8 cellular contexts compared by ENCODE assay signal in the genomic region with DNA sequence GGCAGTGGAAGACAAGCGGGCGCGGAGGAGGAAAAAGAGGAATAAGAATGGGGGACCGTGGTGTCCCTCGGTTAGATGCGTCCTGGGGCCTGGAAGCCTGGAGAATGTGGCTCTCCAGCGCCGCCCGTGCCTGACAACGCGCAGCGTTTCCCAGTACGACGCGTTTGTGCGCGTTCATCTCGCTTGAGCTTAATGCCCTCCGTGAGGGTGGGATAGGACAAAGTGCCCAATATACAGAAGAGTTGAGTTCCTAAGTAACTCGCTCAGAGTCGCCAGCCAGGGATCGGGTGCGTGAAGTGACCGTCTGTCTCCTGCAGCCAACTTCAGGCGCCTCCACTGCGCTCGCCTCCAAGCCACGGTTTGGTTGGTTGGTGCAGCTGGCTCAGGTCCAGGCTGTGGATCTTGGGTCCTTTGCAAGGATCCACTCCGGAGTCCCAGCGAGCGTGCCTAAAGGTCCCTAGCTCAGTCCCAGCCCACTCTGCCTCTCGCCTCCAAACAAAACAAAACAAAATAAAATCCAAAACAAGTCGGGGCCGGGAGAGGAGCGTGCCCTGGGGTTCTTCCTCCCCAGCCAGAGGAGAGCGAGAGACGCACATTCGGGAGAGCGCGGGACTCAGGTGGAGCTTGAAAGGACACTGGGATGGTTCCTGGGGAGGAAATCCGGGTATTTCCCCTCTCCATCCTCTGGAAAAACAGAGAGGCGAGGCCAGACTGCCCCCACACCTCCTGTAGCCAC. TPM values are rescaled to one million over a fixed set of nuclear protein-coding genes. Genes with fewer than 3 reads are reported as not detected.
A peak's percentile ranks its signal among the peaks of the same experiment; 100 is the strongest.
DNase-seq lines count a peak whose midpoint lies in the region; ATAC-seq, FAIRE-seq and TF ChIP-seq lines count a peak whose summit lies in the region.

No MANE protein-coding gene starts in this region.

- in situ Hi-C loops in HepG2 (cut with HindIII; ENCODE audit: extremely low pct_ligation_motif_present, low pct_unique_long_range_greater_than_20kb): no loop called here

- peak; percentile 15; the same call in 1 of the 2 replicates for TF ChIP-seq RAD21 in HepG2 (CRISPR knock-in tag; IDR thresholded peaks at IDR 0.05)

- H3K4me3 ChIP-seq in HepG2 (replicated peaks in 1 of 3; ENCODE audit: insufficient read depth in 1 of 3, low read depth in 2 of 3, low read length in 3 of 3): peak overlapping the region; percentile 53 to 71 (median 55); a peak in 4 of 6 replicates
- no peak overlapping the region for H3K4me3 ChIP-seq in right lobe of liver
- H3K4me3 ChIP-seq in WERI-Rb-1 (ENCODE audit: low read depth, low read length): peak overlapping the region; percentile 21
- H3K4me3 ChIP-seq in iPS-18c (ENCODE audit: insufficient read depth, low read depth, low read length): peak overlapping the region; percentile 42

- peak; percentile 23 for ATAC-seq in HepG2
- ATAC-seq in right lobe of liver: no peak
- ATAC-seq in HG02970 (IDR thresholded peaks at IDR 0.05; ENCODE audit: low FRiP score, unreplicated experiment): no peak
- ATAC-seq in GM21717 (IDR thresholded peaks at IDR 0.05; ENCODE audit: unreplicated experiment): no peak

- H3K9me3 ChIP-seq in HepG2 (ENCODE audit: low read length) (no peaks in the 10 kb centered on the region), right lobe of liver (no peaks in the 10 kb centered on the region), WERI-Rb-1 (ENCODE audit: severe bottlenecking) (peaks cover 3% of the 10 kb centered on the region), iPS-18c (ENCODE audit: control insufficient read depth, insufficient read depth, low read length) (no peaks in the 10 kb centered on the region)

- H3K36me3 ChIP-seq in HepG2 (replicated peaks in 1 of 2; ENCODE audit: control insufficient read depth in 1 of 2, insufficient read depth in 2 of 2, low read length in 2 of 2) (no peaks in the 10 kb centered on the region), right lobe of liver (no peaks in the 10 kb centered on the region), WERI-Rb-1 (peaks cover 3% of the 10 kb centered on the region)

- CTCF ChIA-PET in HepG2 (lab: Yijun Ruan, JAX; ENCODE audit: low intra/inter-chr PET ratio, low total read pairs): no interaction called here

- 43% methylated on average over 42 of the region's 42 CpGs for WGBS in HepG2 (ENCODE audit: low lambda C conversion rate)
- WGBS in right lobe of liver (ENCODE audit: insufficient coverage, low coverage, low lambda C conversion rate, missing lambda C conversion rate): 4% methylated on average over 22 of the region's 42 CpGs

- H3K27me3 ChIP-seq in HepG2 (ENCODE audit: control insufficient read depth in 1 of 2, insufficient read depth in 2 of 2, low read length in 2 of 2): peaks cover 24 to 57% of the 10 kb centered on the region in 2 experiments; a peak in 4 of 5 replicates
- peaks cover 20 to 25% of the 10 kb centered on the region in 2 donors for H3K27me3 ChIP-seq in right lobe of liver
- H3K27me3 ChIP-seq in WERI-Rb-1 (ENCODE audit: insufficient read depth, low read depth, severe bottlenecking): peaks cover 25% of the 10 kb centered on the region

- no peak for TF ChIP-seq POLR2A in HepG2 (IDR thresholded peaks at IDR 0.05; ENCODE audit: insufficient read depth in 1 of 2, low read depth in 2 of 2, low read length in 2 of 2)
- no peak for TF ChIP-seq POLR2A in right lobe of liver (IDR thresholded peaks at IDR 0.05)

- intact Hi-C loops in HepG2 (cut with micrococcal nuclease; ENCODE audit: unreplicated experiment) (no loop called here), right lobe of liver (cut with DNase I) (no loop called here)

- no TSS peak for BruUV-seq in HepG2 (replicated peaks; lab: Mats Ljungman, UMichigan)

- H3K27ac ChIP-seq in HepG2 (ENCODE audit: extremely low read length, insufficient read depth, low read length): no peak overlapping the region
- H3K27ac ChIP-seq in right lobe of liver: no peak overlapping the region
- H3K27ac ChIP-seq in WERI-Rb-1: no peak overlapping the region

- no peak overlapping the region for H3K9ac ChIP-seq in HepG2 (ENCODE audit: insufficient read depth, low read depth, low read length)

- H2AFZ ChIP-seq in HepG2 (ENCODE audit: low read length): no peak overlapping the region

- H3K79me2 ChIP-seq in HepG2 (ENCODE audit: insufficient read depth, low read length): peaks cover 16% of the 10 kb centered on the region

- DNase-seq in HepG2 (ENCODE audit: low spot score) (no peak), right lobe of liver (no peak), WERI-Rb-1 (no peak), urothelium cell line (ENCODE audit: low spot score) (peak; percentile 51), NCI-H2171 treated with DMSO at 0.1 percent for 48 hours (lab: John Stamatoyannopoulos, UW) (no peak)

- peaks cover 51% of the 10 kb centered on the region for H3K4me1 ChIP-seq in HepG2 (ENCODE audit: insufficient read depth, low read length)
- peaks cover 0 to 8% (median 0%) of the 10 kb centered on the region in 4 donors for H3K4me1 ChIP-seq in right lobe of liver

- POLR2A ChIA-PET in HepG2 (lab: Yijun Ruan, JAX): interaction anchor here (1.5 kb wide), 1 partner anchor 28 kb away, joined by 5 read pairs; a partner anchor contains a TSS

- TF ChIP-seq EP300 in HepG2 (IDR thresholded peaks at IDR 0.05; ENCODE audit: low read depth in 2 of 2, low read length in 2 of 2) (no peak), HepG2 (CRISPR knock-in tag; IDR thresholded peaks at IDR 0.05; ENCODE audit: borderline replicate concordance) (no peak)

- FAIRE-seq in HepG2 (lab: Jason Lieb, UNC): no peak
- FAIRE-seq in urothelium cell line (lab: Jason Lieb, UNC): no peak

- peaks cover 10% of the 10 kb centered on the region; the same call in 1 of the 2 replicates for H4K20me1 ChIP-seq in HepG2 (ENCODE audit: insufficient read depth, low read length)

- peak; percentile 66 for TF ChIP-seq CTCF in HepG2 (CRISPR knock-in tag; IDR thresholded peaks at IDR 0.05)
- TF ChIP-seq CTCF in right lobe of liver (IDR thresholded peaks at IDR 0.05): no peak
- TF ChIP-seq CTCF in WERI-Rb-1 (IDR thresholded peaks at IDR 0.05; ENCODE audit: low read depth, low read length): peak; percentile 56; the same call in 1 of the 2 replicates

- peak overlapping the region; percentile 75 for H3K4me2 ChIP-seq in HepG2 (ENCODE audit: low read depth, low read length)

RNA-seq across cellular contexts. Expression of a gene that starts 1.0 kb away (rescaled TPM):
- 0.20 and 0.58 TPM in 2 replicates for total RNA-seq in HepG2 (2016; rRNA removed; fragmentation: Illumina TruSeq; extraction: Trizol)
- 0.30 and 0.35 TPM in 2 replicates for total RNA-seq in HepG2 (2016; cell fraction: cytosol; rRNA removed; fragmentation: Illumina TruSeq; extraction: Trizol; ENCODE audit: low read depth)
- total RNA-seq in HepG2 (2016; cell fraction: insoluble cytoplasmic fraction; rRNA removed; fragmentation: Illumina TruSeq; extraction: Trizol): 0.22 and 0.58 TPM in 2 replicates
- total RNA-seq in HepG2 (2016; cell fraction: membrane; rRNA removed; fragmentation: Illumina TruSeq; extraction: Trizol): 0.46 and 0.65 TPM in 2 replicates
- 0.28 and 0.34 TPM in 2 replicates for total RNA-seq in HepG2 (2016; cell fraction: nucleus; rRNA removed; fragmentation: Illumina TruSeq; extraction: Trizol)
- polyA plus RNA-seq in HepG2 (2011; rRNA removed): 0.48 and 0.84 TPM in 2 replicates
- 0.56 and 0.97 TPM in 2 replicates for polyA plus RNA-seq in HepG2 (2011; cell fraction: cytosol; rRNA removed)
- polyA plus RNA-seq in HepG2 (2011; cell fraction: nucleus; rRNA removed): 0.35 and 0.62 TPM in 2 replicates
- polyA plus RNA-seq in HepG2 (2012): 0.33 TPM in 1 of 2 replicates, not detected in the other
- 0.50 and 0.53 TPM in 2 replicates for polyA plus RNA-seq in HepG2 (2016; cell fraction: cytosol; fragmentation: Illumina TruSeq; extraction: Trizol; ENCODE audit: low read depth)
- polyA plus RNA-seq in HepG2 (2016; cell fraction: insoluble cytoplasmic fraction; fragmentation: Illumina TruSeq; extraction: Trizol; ENCODE audit: low read depth): 0.17 and 0.28 TPM in 2 replicates
- polyA plus RNA-seq in HepG2 (2016; cell fraction: membrane; fragmentation: Illumina TruSeq; extraction: Trizol; ENCODE audit: low read depth): 0.20 and 0.35 TPM in 2 replicates
- 0.46 and 0.81 TPM in 2 replicates for polyA plus RNA-seq in HepG2 (2016; cell fraction: nucleus; fragmentation: Illumina TruSeq; extraction: Trizol; ENCODE audit: insufficient read depth, low read depth)
- 0.54 and 2.1 TPM in 2 replicates for polyA minus RNA-seq in HepG2 (2011; rRNA and poly(A)+ RNA removed; ENCODE audit: low replicate concordance)
- 0.49 TPM in 1 of 2 replicates, not detected in the other for polyA minus RNA-seq in HepG2 (2011; cell fraction: cytosol; rRNA and poly(A)+ RNA removed)
- polyA minus RNA-seq in HepG2 (2011; cell fraction: nucleus; rRNA and poly(A)+ RNA removed): not detected in 2 replicates
- total RNA-seq in right lobe of liver: under 1 TPM in 1 of 6 experiments, not detected in 5; 0.18 TPM

RNA-seq across cellular contexts. Expression of a gene that starts 3.2 kb away (rescaled TPM):
- total RNA-seq in HepG2 (2016; rRNA removed; fragmentation: Illumina TruSeq; extraction: Trizol) (39.8 and 89.7 TPM in 2 replicates), right lobe of liver (10 to 100 TPM; 31.0 to 37.0 (median 35.1) TPM)
- total RNA-seq in HepG2 (2016; cell fraction: cytosol; rRNA removed; fragmentation: Illumina TruSeq; extraction: Trizol; ENCODE audit: low read depth): 19.0 and 21.2 TPM in 2 replicates
- 34.8 and 87.8 TPM in 2 replicates for total RNA-seq in HepG2 (2016; cell fraction: insoluble cytoplasmic fraction; rRNA removed; fragmentation: Illumina TruSeq; extraction: Trizol)
- total RNA-seq in HepG2 (2016; cell fraction: membrane; rRNA removed; fragmentation: Illumina TruSeq; extraction: Trizol): 36.4 and 39.1 TPM in 2 replicates
- 55.4 and 62.2 TPM in 2 replicates for total RNA-seq in HepG2 (2016; cell fraction: nucleus; rRNA removed; fragmentation: Illumina TruSeq; extraction: Trizol)
- polyA plus RNA-seq in HepG2 (2011; rRNA removed): 74.3 and 79.0 TPM in 2 replicates
- 56.3 and 67.1 TPM in 2 replicates for polyA plus RNA-seq in HepG2 (2011; cell fraction: cytosol; rRNA removed)
- 42.7 and 43.4 TPM in 2 replicates for polyA plus RNA-seq in HepG2 (2011; cell fraction: nucleus; rRNA removed)
- polyA plus RNA-seq in HepG2 (2012): 84.3 and 86.0 TPM in 2 replicates
- polyA plus RNA-seq in HepG2 (2016; cell fraction: cytosol; fragmentation: Illumina TruSeq; extraction: Trizol; ENCODE audit: low read depth): 12.5 and 13.5 TPM in 2 replicates
- polyA plus RNA-seq in HepG2 (2016; cell fraction: insoluble cytoplasmic fraction; fragmentation: Illumina TruSeq; extraction: Trizol; ENCODE audit: low read depth): 124 and 144 TPM in 2 replicates
- 26.1 and 30.0 TPM in 2 replicates for polyA plus RNA-seq in HepG2 (2016; cell fraction: membrane; fragmentation: Illumina TruSeq; extraction: Trizol; ENCODE audit: low read depth)
- polyA plus RNA-seq in HepG2 (2016; cell fraction: nucleus; fragmentation: Illumina TruSeq; extraction: Trizol; ENCODE audit: insufficient read depth, low read depth): 107 and 120 TPM in 2 replicates
- 72.1 and 78.5 TPM in 2 replicates for polyA minus RNA-seq in HepG2 (2011; rRNA and poly(A)+ RNA removed; ENCODE audit: low replicate concordance)
- 44.7 and 45.6 TPM in 2 replicates for polyA minus RNA-seq in HepG2 (2011; cell fraction: cytosol; rRNA and poly(A)+ RNA removed)
- polyA minus RNA-seq in HepG2 (2011; cell fraction: nucleus; rRNA and poly(A)+ RNA removed): 55.0 and 55.2 TPM in 2 replicates

RNA-seq across cellular contexts. Expression of a gene that starts 3.5 kb away (rescaled TPM):
- total RNA-seq in HepG2 (2016; rRNA removed; fragmentation: Illumina TruSeq; extraction: Trizol) (0.15 TPM in 1 of 2 replicates, not detected in the other), right lobe of liver (not detected)
- not detected in 2 replicates for total RNA-seq in HepG2 (2016; cell fraction: cytosol; rRNA removed; fragmentation: Illumina TruSeq; extraction: Trizol; ENCODE audit: low read depth)
- total RNA-seq in HepG2 (2016; cell fraction: insoluble cytoplasmic fraction; rRNA removed; fragmentation: Illumina TruSeq; extraction: Trizol): not detected in 2 replicates
- not detected in 2 replicates for total RNA-seq in HepG2 (2016; cell fraction: membrane; rRNA removed; fragmentation: Illumina TruSeq; extraction: Trizol)
- not detected in 2 replicates for total RNA-seq in HepG2 (2016; cell fraction: nucleus; rRNA removed; fragmentation: Illumina TruSeq; extraction: Trizol)
- 0.04 and 0.11 TPM in 2 replicates for polyA plus RNA-seq in HepG2 (2011; rRNA removed)
- polyA plus RNA-seq in HepG2 (2011; cell fraction: cytosol; rRNA removed): not detected in 2 replicates
- polyA plus RNA-seq in HepG2 (2011; cell fraction: nucleus; rRNA removed): 0.06 and 0.07 TPM in 2 replicates
- 0.17 and 1.1 TPM in 2 replicates for polyA plus RNA-seq in HepG2 (2012)
- polyA plus RNA-seq in HepG2 (2016; cell fraction: cytosol; fragmentation: Illumina TruSeq; extraction: Trizol; ENCODE audit: low read depth): not detected in 2 replicates
- polyA plus RNA-seq in HepG2 (2016; cell fraction: insoluble cytoplasmic fraction; fragmentation: Illumina TruSeq; extraction: Trizol; ENCODE audit: low read depth): 0.08 TPM in 1 of 2 replicates, not detected in the other
- not detected in 2 replicates for polyA plus RNA-seq in HepG2 (2016; cell fraction: membrane; fragmentation: Illumina TruSeq; extraction: Trizol; ENCODE audit: low read depth)
- not detected in 2 replicates for polyA plus RNA-seq in HepG2 (2016; cell fraction: nucleus; fragmentation: Illumina TruSeq; extraction: Trizol; ENCODE audit: insufficient read depth, low read depth)
- not detected in 2 replicates for polyA minus RNA-seq in HepG2 (2011; rRNA and poly(A)+ RNA removed; ENCODE audit: low replicate concordance)
- 0.35 TPM in 1 of 2 replicates, not detected in the other for polyA minus RNA-seq in HepG2 (2011; cell fraction: cytosol; rRNA and poly(A)+ RNA removed)
- polyA minus RNA-seq in HepG2 (2011; cell fraction: nucleus; rRNA and poly(A)+ RNA removed): not detected in 2 replicates

RNA-seq across cellular contexts. Expression of a gene that starts 28.1 kb away (rescaled TPM):
- total RNA-seq in HepG2 (2016; rRNA removed; fragmentation: Illumina TruSeq; extraction: Trizol): 116 and 118 TPM in 2 replicates
- total RNA-seq in HepG2 (2016; cell fraction: cytosol; rRNA removed; fragmentation: Illumina TruSeq; extraction: Trizol; ENCODE audit: low read depth): 32.5 and 33.1 TPM in 2 replicates
- 112 and 113 TPM in 2 replicates for total RNA-seq in HepG2 (2016; cell fraction: insoluble cytoplasmic fraction; rRNA removed; fragmentation: Illumina TruSeq; extraction: Trizol)
- total RNA-seq in HepG2 (2016; cell fraction: membrane; rRNA removed; fragmentation: Illumina TruSeq; extraction: Trizol): 41.7 and 48.8 TPM in 2 replicates
- total RNA-seq in HepG2 (2016; cell fraction: nucleus; rRNA removed; fragmentation: Illumina TruSeq; extraction: Trizol): 80.6 and 103 TPM in 2 replicates
- polyA plus RNA-seq in HepG2 (2011; rRNA removed): 86.9 and 118 TPM in 2 replicates
- 65.5 and 68.0 TPM in 2 replicates for polyA plus RNA-seq in HepG2 (2011; cell fraction: cytosol; rRNA removed)
- polyA plus RNA-seq in HepG2 (2011; cell fraction: nucleus; rRNA removed): 259 and 277 TPM in 2 replicates
- polyA plus RNA-seq in HepG2 (2012): 100 and 124 TPM in 2 replicates
- 7.1 and 8.4 TPM in 2 replicates for polyA plus RNA-seq in HepG2 (2016; cell fraction: cytosol; fragmentation: Illumina TruSeq; extraction: Trizol; ENCODE audit: low read depth)
- polyA plus RNA-seq in HepG2 (2016; cell fraction: insoluble cytoplasmic fraction; fragmentation: Illumina TruSeq; extraction: Trizol; ENCODE audit: low read depth): 78.0 and 79.6 TPM in 2 replicates
- polyA plus RNA-seq in HepG2 (2016; cell fraction: membrane; fragmentation: Illumina TruSeq; extraction: Trizol; ENCODE audit: low read depth): 18.4 and 21.9 TPM in 2 replicates
- 147 and 170 TPM in 2 replicates for polyA plus RNA-seq in HepG2 (2016; cell fraction: nucleus; fragmentation: Illumina TruSeq; extraction: Trizol; ENCODE audit: insufficient read depth, low read depth)
- polyA minus RNA-seq in HepG2 (2011; rRNA and poly(A)+ RNA removed; ENCODE audit: low replicate concordance): 144 and 202 TPM in 2 replicates
- polyA minus RNA-seq in HepG2 (2011; cell fraction: cytosol; rRNA and poly(A)+ RNA removed): 69.7 and 91.8 TPM in 2 replicates
- polyA minus RNA-seq in HepG2 (2011; cell fraction: nucleus; rRNA and poly(A)+ RNA removed): 113 and 132 TPM in 2 replicates
- 10 to 100 TPM; 38.5 to 57.9 (median 50.6) TPM for total RNA-seq in right lobe of liver

RNA-seq across cellular contexts. Expression of a gene that starts 48.4 kb away (rescaled TPM):
- total RNA-seq in HepG2 (2016; rRNA removed; fragmentation: Illumina TruSeq; extraction: Trizol) (3.6 and 8.2 TPM in 2 replicates), right lobe of liver (under 1 TPM in 1 of 6 experiments, not detected in 5; 0.62 TPM)
- total RNA-seq in HepG2 (2016; cell fraction: cytosol; rRNA removed; fragmentation: Illumina TruSeq; extraction: Trizol; ENCODE audit: low read depth): 1.1 and 1.8 TPM in 2 replicates
- total RNA-seq in HepG2 (2016; cell fraction: insoluble cytoplasmic fraction; rRNA removed; fragmentation: Illumina TruSeq; extraction: Trizol): 2.4 and 9.2 TPM in 2 replicates
- total RNA-seq in HepG2 (2016; cell fraction: membrane; rRNA removed; fragmentation: Illumina TruSeq; extraction: Trizol): 1.1 and 1.4 TPM in 2 replicates
- 8.8 and 9.0 TPM in 2 replicates for total RNA-seq in HepG2 (2016; cell fraction: nucleus; rRNA removed; fragmentation: Illumina TruSeq; extraction: Trizol)
- 2.1 and 4.3 TPM in 2 replicates for polyA plus RNA-seq in HepG2 (2011; rRNA removed)
- polyA plus RNA-seq in HepG2 (2011; cell fraction: cytosol; rRNA removed): 0.99 and 1.4 TPM in 2 replicates
- polyA plus RNA-seq in HepG2 (2011; cell fraction: nucleus; rRNA removed): 26.0 and 30.5 TPM in 2 replicates
- 3.9 and 4.6 TPM in 2 replicates for polyA plus RNA-seq in HepG2 (2012)
- 0.88 and 1.3 TPM in 2 replicates for polyA plus RNA-seq in HepG2 (2016; cell fraction: cytosol; fragmentation: Illumina TruSeq; extraction: Trizol; ENCODE audit: low read depth)
- polyA plus RNA-seq in HepG2 (2016; cell fraction: insoluble cytoplasmic fraction; fragmentation: Illumina TruSeq; extraction: Trizol; ENCODE audit: low read depth): 2.9 and 4.4 TPM in 2 replicates
- 1.0 and 1.6 TPM in 2 replicates for polyA plus RNA-seq in HepG2 (2016; cell fraction: membrane; fragmentation: Illumina TruSeq; extraction: Trizol; ENCODE audit: low read depth)
- 26.6 and 28.0 TPM in 2 replicates for polyA plus RNA-seq in HepG2 (2016; cell fraction: nucleus; fragmentation: Illumina TruSeq; extraction: Trizol; ENCODE audit: insufficient read depth, low read depth)
- 3.4 and 3.8 TPM in 2 replicates for polyA minus RNA-seq in HepG2 (2011; rRNA and poly(A)+ RNA removed; ENCODE audit: low replicate concordance)
- 3.0 TPM in 2 replicates for polyA minus RNA-seq in HepG2 (2011; cell fraction: cytosol; rRNA and poly(A)+ RNA removed)
- polyA minus RNA-seq in HepG2 (2011; cell fraction: nucleus; rRNA and poly(A)+ RNA removed): 4.9 and 7.6 TPM in 2 replicates

Comparison
In these comparisons a context has a peak if more than half of its experiments do, and no peak if none do; other contexts are left out.
1. H3K4me3 ChIP-seq: peak in HepG2 (3 of 3), WERI-Rb-1 (single experiment) and iPS-18c (single experiment); none in right lobe of liver (0 of 3).
2. CTCF ChIP-seq: peak in HepG2 (single experiment) and WERI-Rb-1 (single experiment); none in right lobe of liver (0 of 4).